In the genomic region with DNA sequence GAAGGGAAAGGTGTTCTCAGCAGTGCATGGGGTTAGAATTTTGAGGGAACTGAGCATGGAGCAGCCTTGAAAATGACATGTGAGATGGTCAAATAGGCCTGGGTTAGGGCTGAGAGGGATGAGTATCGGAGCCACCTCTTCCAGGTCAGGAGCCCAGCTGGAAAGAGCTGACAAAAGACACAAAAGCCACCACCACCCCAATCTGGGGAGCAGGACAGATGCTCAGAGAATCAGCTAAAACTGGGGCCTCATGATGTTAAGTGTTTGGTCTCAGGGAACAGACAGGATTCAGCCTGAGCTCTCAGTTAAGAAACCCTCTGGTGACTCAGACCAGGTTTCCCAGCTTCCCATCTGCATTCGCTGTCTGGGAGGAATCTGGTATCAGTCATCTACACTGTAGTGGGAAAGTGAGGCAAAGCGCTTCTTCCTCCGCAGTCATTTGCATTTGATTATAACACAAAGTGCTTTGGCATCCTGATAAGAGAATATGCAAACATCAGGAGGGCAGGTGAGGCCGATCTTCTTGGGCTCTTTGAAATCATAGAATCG, we compare ENCODE assay signal across 27 cellular contexts. TPM values are rescaled to one million over a fixed set of nuclear protein-coding genes. Genes with fewer than 3 reads are reported as not detected.
A peak's percentile ranks its signal among the peaks of the same experiment; 100 is the strongest.
DNase-seq lines count a peak whose midpoint lies in the region; ATAC-seq, FAIRE-seq and TF ChIP-seq lines count a peak whose summit lies in the region.
"Had no signal": no experiment of that assay in that cellular context is flagged by ENCODE, and none has a peak within 500 bp of the region (broad histone marks: within the 10 kb centered on the region; RNA-seq: fewer than 3 reads in every experiment).

No MANE protein-coding gene starts in this region.

- H2BK20ac ChIP-seq in H1 (ENCODE audit: low read length), result no peak overlapping the region

- no peak for ATAC-seq in aorta (ENCODE audit: low FRiP score)
- ATAC-seq: activated T-helper 17 cell treated with anti-CD3 and anti-CD28 coated beads, Interleukin-2, amount 50 U/mL, for 72 hours; heart left ventricle; left lung; psoas muscle; T-helper 17 cell had no signal

- no peak overlapping the region for H2BK5ac ChIP-seq in H1 (ENCODE audit: low read depth, low read length)
- H2BK5ac ChIP-seq in mesendoderm (ENCODE audit: low read length), result no peak overlapping the region
- H2BK5ac ChIP-seq in neuronal stem cell (ENCODE audit: low read length), result no peak overlapping the region

- peaks cover 0 to 5% (median 3%) of the 10 kb centered on the region in 4 experiments; a peak in 4 of 7 replicates for H3K4me1 ChIP-seq in H1 (replicated peaks in 1 of 4; ENCODE audit: control insufficient read depth in 3 of 4, insufficient read depth in 4 of 4, low read length in 3 of 4)
- no peaks in the 10 kb centered on the region for H3K4me1 ChIP-seq in mesendoderm (ENCODE audit: control insufficient read depth, low read depth, low read length)
- H3K4me1 ChIP-seq in aorta (ENCODE audit: control insufficient read depth in 1 of 2, insufficient read depth in 2 of 2, low read length in 2 of 2), result no peaks in the 10 kb centered on the region
- H3K4me1 ChIP-seq in neuronal stem cell (ENCODE audit: control insufficient read depth in 2 of 2, insufficient read depth in 1 of 2, low read depth in 1 of 2, low read length in 2 of 2), result peaks cover 2 to 6% of the 10 kb centered on the region in 2 donors
- peaks cover 10 to 16% (median 15%) of the 10 kb centered on the region in 4 donors for H3K4me1 ChIP-seq in stomach

- H3K36me3 ChIP-seq in H1 (ENCODE audit: control insufficient read depth in 2 of 4, insufficient read depth in 4 of 4, low read length in 3 of 4) (no peaks in the 10 kb centered on the region), mesendoderm (ENCODE audit: control insufficient read depth, insufficient read depth, low read length) (no peaks in the 10 kb centered on the region), aorta (ENCODE audit: control insufficient read depth in 1 of 2, insufficient read depth in 2 of 2, low read length in 1 of 2) (no peaks in the 10 kb centered on the region), neuronal stem cell (replicated peaks in 1 of 2; ENCODE audit: control insufficient read depth in 2 of 2, insufficient read depth in 2 of 2, low read length in 2 of 2) (no peaks in the 10 kb centered on the region), stomach (no peaks in the 10 kb centered on the region)
- H3K36me3 ChIP-seq: heart left ventricle, left lung, suprapubic skin had no signal

- CTCF ChIA-PET in H1 (lab: Charles Lee; ENCODE audit: partially characterized antibody), result interaction anchor here (1.2 to 5.2 kb wide), 10 partner anchors 10 to 88 kb away, joined by 3 to 35 read pairs (median 6); no protein-coding TSS in a partner anchor

- H2BK15ac ChIP-seq in H1 (ENCODE audit: low read length) (0 out of 2 replicates have a peak overlapping the region, but pooled peaks have one; percentile 6), mesendoderm (replicated peaks; ENCODE audit: low read depth) (no peak overlapping the region), neuronal stem cell (ENCODE audit: low read length) (no peak overlapping the region)

- H2AK5ac ChIP-seq in H1 (ENCODE audit: low read depth, low read length), result no peak overlapping the region
- no peak overlapping the region for H2AK5ac ChIP-seq in mesendoderm (ENCODE audit: low read length)
- H2AK5ac ChIP-seq in neuronal stem cell (ENCODE audit: low read depth, low read length), result no peak overlapping the region

- H4K5ac ChIP-seq in H1 (ENCODE audit: insufficient read length, low read depth, low read length) (no peak overlapping the region), mesendoderm (ENCODE audit: low read length) (no peak overlapping the region)

- H3K4ac ChIP-seq in H1 (replicated peaks; ENCODE audit: insufficient read length, low read depth, low read length) (no peak overlapping the region), mesendoderm (ENCODE audit: low read depth, low read length) (no peak overlapping the region), neuronal stem cell (ENCODE audit: low read length) (no peak overlapping the region)

- peaks cover 14% of the 10 kb centered on the region for H3K23me2 ChIP-seq in H1 (ENCODE audit: low read depth, low read length)

- H4K91ac ChIP-seq in H1 (replicated peaks; ENCODE audit: insufficient read length, low read length), result no peak overlapping the region
- H4K91ac ChIP-seq in neuronal stem cell (ENCODE audit: low read depth, low read length, poor library complexity), result no peak overlapping the region

- H3K27me3 ChIP-seq in H1 (replicated peaks in 1 of 4; ENCODE audit: control insufficient read depth in 3 of 4, extremely low read depth in 1 of 4, insufficient read depth in 3 of 4, low read length in 3 of 4) (peaks cover 20 to 42% (median 34%) of the 10 kb centered on the region in 4 experiments), mesendoderm (ENCODE audit: insufficient read depth, low read length, poor library complexity) (peaks cover 3% of the 10 kb centered on the region), aorta (ENCODE audit: control insufficient read depth in 1 of 2, insufficient read depth in 2 of 2, low read length in 1 of 2) (peaks cover 0 to 4% of the 10 kb centered on the region in 2 donors), neuronal stem cell (ENCODE audit: control insufficient read depth in 3 of 3, insufficient read depth in 3 of 3, low read depth in 1 of 3, low read length in 3 of 3) (peaks cover 14 to 46% (median 42%) of the 10 kb centered on the region in 3 experiments), stomach (peaks cover 15 to 71% (median 32%) of the 10 kb centered on the region in 3 donors)

- H3K79me1 ChIP-seq in H1 (ENCODE audit: low read depth, low read length) (no peaks in the 10 kb centered on the region), mesendoderm (ENCODE audit: low read length) (no peaks in the 10 kb centered on the region), neuronal stem cell (ENCODE audit: low read depth, low read length) (no peaks in the 10 kb centered on the region)

- H4K20me1 ChIP-seq in H1 (replicated peaks in 1 of 2; ENCODE audit: control insufficient read depth in 1 of 2, insufficient read depth in 2 of 2, low read length in 2 of 2), result no peaks in the 10 kb centered on the region

- intact Hi-C loops in aorta (cut with DNase I) (no loop called here), stomach (cut with DNase I; ENCODE audit: low total_unique reads) (no loop called here)

- TF ChIP-seq EP300 in H1 (IDR thresholded peaks at IDR 0.05; ENCODE audit: borderline replicate concordance in 1 of 2, low read depth in 2 of 2, low read length in 2 of 2), result no peak
- TF ChIP-seq EP300 in stomach (IDR thresholded peaks at IDR 0.05), result no peak

- FAIRE-seq in HTR-8/SVneo (lab: Jason Lieb, UNC), result peak; percentile 13
- peak; percentile 36 for FAIRE-seq in H1 (lab: Jason Lieb, UNC)
- FAIRE-seq: endometrium, RCC 7860, urothelium cell line had no signal

- H2BK12ac ChIP-seq in H1 (ENCODE audit: low read depth, low read length), result no peak overlapping the region
- no peak overlapping the region for H2BK12ac ChIP-seq in neuronal stem cell (ENCODE audit: low read length)

- peak; percentile 33 for DNase-seq in Ammon's horn (ENCODE audit: low spot score)
- DNase-seq in HTR-8/SVneo (ENCODE audit: insufficient read length, low spot score), result no peak
- DNase-seq in H1 (ENCODE audit: low read depth in 1 of 2, low spot score in 2 of 2), result no peak
- peak; percentile 79 for DNase-seq in mesendoderm
- DNase-seq in aorta, result no peak
- no peak for DNase-seq in neuronal stem cell (ENCODE audit: low spot score)
- DNase-seq in stomach, result no peak
- DNase-seq in SIG-M5 treated with dmso at 0.1 percent for 504 hours (lab: John Stamatoyannopoulos, UW; ENCODE audit: unreplicated experiment), result no peak
- DNase-seq: CD4-positive, CD25-positive, alpha-beta regulatory T cell; heart left ventricle; Kasumi-1; left lung; NCI-H1048; NCI-H187 treated with DMSO at 0.1 percent for 48 hours; NCI-H345; psoas muscle; stimulated activated CD4-positive, alpha-beta T cell treated with anti-CD3 and anti-CD28 coated beads, Interleukin-1b, Interleukin-23, amount 100 ng/mL, for 48 hours; T-helper 17 cell had no signal

- no peak for TF ChIP-seq CTCF in H1 (IDR thresholded peaks at IDR 0.05; ENCODE audit: control extremely low read depth in 1 of 3, insufficient read depth in 1 of 3, low read depth in 1 of 3, low read length in 3 of 3)
- no peak for TF ChIP-seq CTCF in stomach (IDR thresholded peaks at IDR 0.05)

- no peak overlapping the region for H3K14ac ChIP-seq in H1 (ENCODE audit: insufficient read length)
- no peak overlapping the region for H3K14ac ChIP-seq in neuronal stem cell (ENCODE audit: low read length)

- H3K4me2 ChIP-seq in H1 (ENCODE audit: insufficient read depth in 1 of 2, low read depth in 2 of 2, low read length in 2 of 2), result no peak overlapping the region
- no peak overlapping the region for H3K4me2 ChIP-seq in mesendoderm (ENCODE audit: low read length)
- no peak overlapping the region for H3K4me2 ChIP-seq in neuronal stem cell (ENCODE audit: insufficient read depth, low read length, poor library complexity, severe bottlenecking)

- H3K4me3 ChIP-seq in H1 (ENCODE audit: extremely low read depth in 1 of 4, insufficient read depth in 2 of 4, low read depth in 3 of 4, low read length in 4 of 4) (no peak overlapping the region), mesendoderm (ENCODE audit: low read length) (no peak overlapping the region), aorta (ENCODE audit: low read length in 2 of 2) (no peak overlapping the region), neuronal stem cell (ENCODE audit: low read length in 2 of 2) (no peak overlapping the region), stomach (no peak overlapping the region)
- H3K4me3 ChIP-seq: coronary artery, heart left ventricle, left lung, psoas muscle, suprapubic skin had no signal

- WGBS in H1 (ENCODE audit: extremely low coverage in 1 of 2, insufficient coverage in 1 of 2, insufficient read length in 1 of 2, insufficient replicate concordance in 2 of 2, low coverage in 1 of 2, low lambda C conversion rate in 2 of 2, missing lambda C conversion rate in 1 of 2), 2 experiments, result 48% methylated on average over 6 of the region's 6 CpGs; no CpG with 5 or more reads in 1 of the 2 experiments
- WGBS in mesendoderm (ENCODE audit: extremely low coverage, insufficient coverage, low lambda C conversion rate), result no CpG with 5 or more reads among the region's 6 CpGs
- 83 to 84% methylated on average over 6 of the region's 6 CpGs for WGBS in aorta, 2 donors
- no CpG with 5 or more reads among the region's 6 CpGs for WGBS in neuronal stem cell (ENCODE audit: extremely low coverage in 2 of 2, insufficient read length in 2 of 2, insufficient replicate concordance in 1 of 2), 2 donors
- 53 to 71% (median 63%) methylated on average over 6 of the region's 6 CpGs for WGBS in stomach, 5 donors

- H3K9me3 ChIP-seq in H1 (ENCODE audit: insufficient read depth in 2 of 2, low read depth in 1 of 2, low read length in 1 of 2) (no peaks in the 10 kb centered on the region), aorta (ENCODE audit: control insufficient read depth, low read length) (no peaks in the 10 kb centered on the region), neuronal stem cell (replicated peaks in 1 of 2; ENCODE audit: control insufficient read depth in 2 of 2, insufficient read depth in 1 of 2, low read depth in 1 of 2, low read length in 2 of 2) (no peaks in the 10 kb centered on the region), stomach (no peaks in the 10 kb centered on the region)
- H3K9me3 ChIP-seq: heart left ventricle, left lung, psoas muscle, suprapubic skin had no signal

- H3K9ac ChIP-seq in H1 (replicated peaks in 1 of 4; ENCODE audit: extremely low read depth in 1 of 4, low read depth in 3 of 4, low read length in 3 of 4) (no peak overlapping the region), mesendoderm (ENCODE audit: low read length) (no peak overlapping the region), neuronal stem cell (ENCODE audit: low read depth, low read length, poor library complexity) (no peak overlapping the region)

- no peak overlapping the region for H3K18ac ChIP-seq in H1 (ENCODE audit: extremely low read depth, low read length)
- H3K18ac ChIP-seq in mesendoderm (ENCODE audit: low read length), result no peak overlapping the region
- H3K18ac ChIP-seq in neuronal stem cell (ENCODE audit: low read length), result no peak overlapping the region

- TF ChIP-seq POLR2A in H1 (IDR thresholded peaks at IDR 0.05; ENCODE audit: control extremely low read depth in 1 of 2, low read depth in 2 of 2, low read length in 2 of 2) (no peak), stomach (IDR thresholded peaks at IDR 0.05) (no peak)

- H3K23ac ChIP-seq in H1 (ENCODE audit: insufficient read length), result no peak overlapping the region
- no peak overlapping the region for H3K23ac ChIP-seq in mesendoderm (ENCODE audit: low read length)
- H3K23ac ChIP-seq in neuronal stem cell (ENCODE audit: low read depth, low read length, poor library complexity), result no peak overlapping the region

- no peak for TF ChIP-seq RAD21 in H1 (IDR thresholded peaks at IDR 0.05 in 1 of 2, conservative IDR thresholded peaks at IDR 0.05 in 1 of 2; ENCODE audit: low read depth in 2 of 2, low read length in 2 of 2)

- H3K27ac ChIP-seq in H1 (ENCODE audit: low read depth, low read length) (no peak overlapping the region), mesendoderm (ENCODE audit: low read depth, low read length) (no peak overlapping the region), aorta (ENCODE audit: low read depth in 1 of 2, low read length in 2 of 2) (no peak overlapping the region), neuronal stem cell (replicated peaks; ENCODE audit: low read length) (no peak overlapping the region), stomach (no peak overlapping the region)
- H3K27ac ChIP-seq: coronary artery, heart left ventricle, left lung, psoas muscle, suprapubic skin had no signal

- no peaks in the 10 kb centered on the region for H3K79me2 ChIP-seq in H1 (ENCODE audit: control insufficient read depth in 1 of 2, insufficient read depth in 2 of 2, low read length in 2 of 2)
- no peaks in the 10 kb centered on the region for H3K79me2 ChIP-seq in mesendoderm (ENCODE audit: control insufficient read depth, insufficient read depth, low read length)

- H4K8ac ChIP-seq in H1 (ENCODE audit: extremely low read depth, insufficient read depth, low read length), result no peak overlapping the region
- H4K8ac ChIP-seq in mesendoderm (ENCODE audit: low read depth, low read length), result no peak overlapping the region
- H4K8ac ChIP-seq in neuronal stem cell (ENCODE audit: low read depth, low read length), result no peak overlapping the region

- H2AFZ ChIP-seq in H1 (ENCODE audit: low read length), result no peak overlapping the region
- H2AFZ ChIP-seq in neuronal stem cell (ENCODE audit: low read length), result no peak overlapping the region

- POLR2A ChIA-PET in H1 (lab: Charles Lee; ENCODE audit: partially characterized antibody), result interaction anchor here (1.5 kb wide), 1 partner anchor 9 kb away, joined by 5 read pairs; no protein-coding TSS in a partner anchor

- H2BK120ac ChIP-seq in H1 (replicated peaks; ENCODE audit: low read depth, low read length) (no peak overlapping the region), mesendoderm (ENCODE audit: low read depth, low read length) (no peak overlapping the region), neuronal stem cell (ENCODE audit: low read depth, low read length) (no peak overlapping the region)

- H3K56ac ChIP-seq in H1 (replicated peaks; ENCODE audit: insufficient read length, low read depth, low read length) (no peak overlapping the region), mesendoderm (ENCODE audit: low read length) (no peak overlapping the region)

RNA-seq across cellular contexts. Expression of gene WNT9B, which starts 2.6 kb away (rescaled TPM):
- not detected in 2 replicates for total RNA-seq in H1 (2021; fragmentation: NEBNext Ultra II Directional; extraction: Animal tissue kit (Norgen Biotek cat#: 25700))
- polyA plus RNA-seq in H1 (2011; rRNA removed), result 0.21 and 0.35 TPM in 2 replicates
- polyA plus RNA-seq in H1 (2011; cell fraction: cytosol; rRNA removed), result 0.09 TPM
- 0.10 TPM for polyA plus RNA-seq in H1 (2011; cell fraction: nucleus; rRNA removed)
- polyA plus RNA-seq in H1 (2012, experiment 1 of 2), result 0.13 to 0.15 TPM in 2 of 4 replicates, not detected in the others
- polyA plus RNA-seq in H1 (2012, experiment 2 of 2), result not detected
- polyA plus RNA-seq in H1 (2013, experiment 1 of 2), result 0.16 TPM
- 0.11 TPM for polyA plus RNA-seq in H1 (2013, experiment 2 of 2)
- polyA minus RNA-seq in H1 (2011; rRNA and poly(A)+ RNA removed), result 0.12 and 0.47 TPM in 2 replicates
- not detected for polyA minus RNA-seq in H1 (2011; cell fraction: cytosol; rRNA and poly(A)+ RNA removed)
- polyA minus RNA-seq in H1 (2011; cell fraction: nucleus; rRNA and poly(A)+ RNA removed), result not detected
- 0.74 TPM for polyA plus RNA-seq in mesendoderm (2013, experiment 1 of 2)
- polyA plus RNA-seq in mesendoderm (2013, experiment 2 of 2), result 0.70 TPM
- total RNA-seq in aorta, result under 1 TPM; 0.57 to 0.84 TPM
- under 1 TPM in 1 of 2 donors, not detected in 1; 0.05 TPM for polyA plus RNA-seq in aorta
- not detected for polyA plus RNA-seq in neuronal stem cell (2013, experiment 1 of 2)
- polyA plus RNA-seq in neuronal stem cell (2013, experiment 2 of 2), result not detected
- not detected for total RNA-seq in stomach
- polyA plus RNA-seq in stomach, result under 1 TPM in 1 of 3 donors, not detected in 2; 0.05 TPM
- total RNA-seq: activated T-helper 17 cell treated with anti-CD3 and anti-CD28 coated beads, Interleukin-2, amount 50 U/mL, for 72 hours; CD4-positive, CD25-positive, alpha-beta regulatory T cell; G401; SK-MEL-5; skeletal muscle tissue; T-helper 17 cell had no signal
- polyA plus RNA-seq: CD4-positive, CD25-positive, alpha-beta regulatory T cell had no signal

RNA-seq across cellular contexts. Expression of gene WNT3, which starts 35.5 kb away (rescaled TPM):
- total RNA-seq in H1 (2021; fragmentation: NEBNext Ultra II Directional; extraction: Animal tissue kit (Norgen Biotek cat#: 25700)), result 1.3 and 2.0 TPM in 2 replicates
- polyA plus RNA-seq in H1 (2011; rRNA removed) (0.56 and 0.96 TPM in 2 replicates), aorta (1 to 10 TPM in 1 of 2 donors, under 1 TPM in 1; 0.15 to 1.0 TPM), stomach (under 1 TPM; 0.31 to 0.73 (median 0.37) TPM)
- 1.00 TPM for polyA plus RNA-seq in H1 (2011; cell fraction: cytosol; rRNA removed)
- 1.2 TPM for polyA plus RNA-seq in H1 (2011; cell fraction: nucleus; rRNA removed)
- polyA plus RNA-seq in H1 (2012, experiment 1 of 2), result 0.40 to 1.3 TPM (median 0.77 TPM) in 4 replicates
- polyA plus RNA-seq in H1 (2012, experiment 2 of 2), result 0.76 TPM
- polyA plus RNA-seq in H1 (2013, experiment 1 of 2), result 5.2 TPM
- 6.7 TPM for polyA plus RNA-seq in H1 (2013, experiment 2 of 2)
- 0.71 and 0.91 TPM in 2 replicates for polyA minus RNA-seq in H1 (2011; rRNA and poly(A)+ RNA removed)
- polyA minus RNA-seq in H1 (2011; cell fraction: cytosol; rRNA and poly(A)+ RNA removed), result 0.66 TPM
- 0.60 TPM for polyA minus RNA-seq in H1 (2011; cell fraction: nucleus; rRNA and poly(A)+ RNA removed)
- polyA plus RNA-seq in mesendoderm (2013, experiment 1 of 2), result 50.0 TPM
- 49.3 TPM for polyA plus RNA-seq in mesendoderm (2013, experiment 2 of 2)
- total RNA-seq in aorta (under 1 TPM; 0.39 to 0.96 TPM), stomach (under 1 TPM in 3 of 5 donors, not detected in 2; 0.14 to 0.55 (median 0.29) TPM)
- polyA plus RNA-seq in neuronal stem cell (2013, experiment 1 of 2), result 6.1 TPM
- 6.0 TPM for polyA plus RNA-seq in neuronal stem cell (2013, experiment 2 of 2)
- total RNA-seq: CD4-positive, CD25-positive, alpha-beta regulatory T cell; G401; T-helper 17 cell had no signal
- polyA plus RNA-seq: CD4-positive, CD25-positive, alpha-beta regulatory T cell had no signal

Comparison
In these comparisons a context has a peak if more than half of its experiments do, and no peak if none do; other contexts are left out.
1. DNase-seq: peak in Ammon's horn (single experiment) and mesendoderm (single experiment); none in HTR-8/SVneo (single experiment), H1 (0 of 2), aorta (0 of 2), neuronal stem cell (single experiment), stomach (single experiment) and SIG-M5 treated with dmso at 0.1 percent for 504 hours (single experiment).